19 cellular contexts compared by ENCODE assay signal in the genomic region with DNA sequence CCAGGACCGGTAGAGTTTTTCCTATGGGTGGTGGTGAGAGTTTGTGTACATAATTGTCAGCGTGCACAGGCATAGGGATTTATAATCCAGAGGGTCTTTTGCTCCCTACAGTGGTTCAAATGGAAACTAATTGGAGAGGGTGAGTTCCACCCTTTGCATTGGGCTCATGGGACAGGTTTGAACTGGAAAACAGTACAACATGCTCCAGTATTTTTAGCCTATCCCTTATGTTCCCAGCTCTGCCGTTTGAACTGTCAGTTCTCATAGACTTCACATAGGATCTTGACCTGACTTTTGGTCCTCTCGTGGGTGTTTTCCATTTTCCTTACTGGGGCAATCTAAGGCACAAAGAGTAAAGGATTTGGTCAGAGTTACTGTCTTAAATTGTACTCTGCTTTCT.
"Had no signal": no experiment of that assay in that cellular context is flagged by ENCODE, and none has a peak within 500 bp of the region (broad histone marks: within the 10 kb centered on the region; RNA-seq: fewer than 3 reads in every experiment).

No MANE protein-coding gene starts in this region.

- H3K4me3 Mint-ChIP-seq: activated B cell treated with CpG ODN at 0.5 μM for 24 hours; activated CD8-positive, alpha-beta T cell treated with anti-CD3 and anti-CD28 coated beads for 36 hours; central memory CD8-positive, alpha-beta T cell; natural killer cell; stimulated activated naive CD8-positive, alpha-beta T cell treated with anti-CD3 and anti-CD28 coated beads, Interleukin-15, amount 100 ng/mL, for 72 hours had no signal

- H3K27ac ChIP-seq: body of pancreas, right lobe of liver had no signal

- H3K36me3 ChIP-seq: right lobe of liver, tibial nerve had no signal

- DNase-seq: activated B cell treated with CpG ODN at 0.5 μM for 24 hours; activated CD4-positive, alpha-beta T cell treated with anti-CD3 and anti-CD28 coated beads for 48 hours; activated CD8-positive, alpha-beta memory T cell treated with anti-CD3 and anti-CD28 coated beads, Interleukin-2, amount 50 U/mL, for 4 hours; activated CD8-positive, alpha-beta T cell treated with anti-CD3 and anti-CD28 coated beads for 36 hours; activated effector memory CD4-positive, alpha-beta T cell treated with anti-CD3 and anti-CD28 coated beads, Interleukin-2, amount 50 U/mL, for 16 hours; activated T-cell treated with anti-CD3 and anti-CD28 coated beads, Interleukin-2, amount 50 U/mL, for 48 hours; amniotic stem cell; body of pancreas; effector memory CD4-positive, alpha-beta T cell; foreskin melanocyte; natural killer cell; posterior cingulate gyrus; right lobe of liver; stimulated activated CD4-positive, alpha-beta T cell treated with anti-CD3 and anti-CD28 coated beads, Interleukin-1b, Interleukin-23, amount 100 ng/mL, for 48 hours; stimulated activated naive CD8-positive, alpha-beta T cell treated with anti-CD3 and anti-CD28 coated beads, Interleukin-15, amount 100 ng/mL, for 72 hours; SW 1271 had no signal

- H3K9me3 Mint-ChIP-seq: activated B cell treated with CpG ODN at 0.5 μM for 24 hours; activated CD8-positive, alpha-beta T cell treated with anti-CD3 and anti-CD28 coated beads for 36 hours; activated naive CD4-positive, alpha-beta T cell treated with anti-CD3 and anti-CD28 coated beads, Interleukin-2, amount 50 U/mL, for 72 hours; central memory CD8-positive, alpha-beta T cell; natural killer cell; stimulated activated naive CD8-positive, alpha-beta T cell treated with anti-CD3 and anti-CD28 coated beads, Interleukin-15, amount 100 ng/mL, for 72 hours had no signal

- H3K4me3 ChIP-seq: body of pancreas, right lobe of liver, tibial nerve had no signal

- H3K4me1 Mint-ChIP-seq: activated B cell treated with CpG ODN at 0.5 μM for 24 hours; central memory CD8-positive, alpha-beta T cell; natural killer cell; stimulated activated naive CD8-positive, alpha-beta T cell treated with anti-CD3 and anti-CD28 coated beads, Interleukin-15, amount 100 ng/mL, for 72 hours had no signal

- H3K36me3 Mint-ChIP-seq: activated naive CD4-positive, alpha-beta T cell treated with anti-CD3 and anti-CD28 coated beads, Interleukin-2, amount 50 U/mL, for 72 hours; natural killer cell had no signal

- H3K9me3 ChIP-seq: body of pancreas, right lobe of liver, tibial nerve had no signal

- H3K4me1 ChIP-seq: body of pancreas had no signal

- H3K27ac Mint-ChIP-seq: activated B cell treated with CpG ODN at 0.5 μM for 24 hours; activated CD8-positive, alpha-beta T cell treated with anti-CD3 and anti-CD28 coated beads for 36 hours; activated naive CD4-positive, alpha-beta T cell treated with anti-CD3 and anti-CD28 coated beads, Interleukin-2, amount 50 U/mL, for 72 hours; natural killer cell; stimulated activated naive CD8-positive, alpha-beta T cell treated with anti-CD3 and anti-CD28 coated beads, Interleukin-15, amount 100 ng/mL, for 72 hours had no signal

- H3K27me3 ChIP-seq: body of pancreas, tibial nerve had no signal

- H3K27me3 Mint-ChIP-seq: activated B cell treated with CpG ODN at 0.5 μM for 24 hours; activated CD8-positive, alpha-beta T cell treated with anti-CD3 and anti-CD28 coated beads for 36 hours; central memory CD8-positive, alpha-beta T cell; stimulated activated naive CD8-positive, alpha-beta T cell treated with anti-CD3 and anti-CD28 coated beads, Interleukin-15, amount 100 ng/mL, for 72 hours had no signal

- ATAC-seq: activated CD8-positive, alpha-beta T cell treated with anti-CD3 and anti-CD28 coated beads for 36 hours; activated naive CD4-positive, alpha-beta T cell treated with anti-CD3 and anti-CD28 coated beads, Interleukin-2, amount 50 U/mL, for 72 hours; body of pancreas; natural killer cell; right lobe of liver; stimulated activated naive CD8-positive, alpha-beta T cell treated with anti-CD3 and anti-CD28 coated beads, Interleukin-15, amount 100 ng/mL, for 72 hours had no signal
